ENCODE assay signal across 1 cellular context in the genomic region with DNA sequence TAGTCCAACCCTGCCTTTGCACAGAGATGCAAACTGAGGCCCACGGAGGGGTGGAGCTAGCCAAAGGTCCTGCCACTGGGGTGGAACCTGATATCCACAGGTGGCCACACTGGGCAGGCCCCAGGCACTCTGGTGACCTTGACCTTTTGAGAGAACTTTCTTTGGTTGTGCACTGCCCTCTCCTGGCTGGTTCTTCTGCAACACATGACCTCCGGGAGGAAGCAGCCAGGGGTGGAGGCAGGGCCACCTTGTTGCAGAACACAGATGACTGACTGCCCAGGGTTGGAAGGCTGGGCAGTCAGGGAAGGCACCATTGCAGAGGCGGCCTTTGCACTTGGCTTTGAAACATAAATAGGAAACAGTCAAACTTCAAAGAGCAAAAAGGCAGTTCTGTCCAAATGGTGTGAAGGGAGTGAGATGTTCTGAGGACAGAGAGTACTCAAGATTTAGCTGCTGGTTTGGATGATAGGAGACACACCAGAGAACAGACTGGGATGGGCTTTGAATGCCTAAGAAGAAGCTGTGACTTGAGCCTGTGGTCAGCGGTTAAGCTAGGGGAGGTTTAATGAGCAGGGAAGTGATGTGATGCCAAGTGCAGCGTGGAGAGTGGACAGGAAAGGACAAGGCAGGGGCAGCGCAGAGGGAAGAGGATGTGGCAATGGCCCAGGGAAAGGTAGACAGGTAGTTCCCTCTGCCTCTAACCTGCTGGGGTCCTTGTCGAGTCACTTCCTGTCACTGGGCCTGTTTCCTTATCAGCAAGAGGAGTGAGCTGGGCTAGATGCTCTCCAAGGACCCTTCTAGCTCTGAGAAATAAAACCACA.
TF ChIP-seq lines count a peak whose summit lies in the region.

No MANE protein-coding gene starts in this region.

TF ChIP-seq in GM12878, 131 proteins besides CTCF, POLR2A, EP300 and RAD21 (continued from another document):
- TF ChIP-seq, protein P1, sequence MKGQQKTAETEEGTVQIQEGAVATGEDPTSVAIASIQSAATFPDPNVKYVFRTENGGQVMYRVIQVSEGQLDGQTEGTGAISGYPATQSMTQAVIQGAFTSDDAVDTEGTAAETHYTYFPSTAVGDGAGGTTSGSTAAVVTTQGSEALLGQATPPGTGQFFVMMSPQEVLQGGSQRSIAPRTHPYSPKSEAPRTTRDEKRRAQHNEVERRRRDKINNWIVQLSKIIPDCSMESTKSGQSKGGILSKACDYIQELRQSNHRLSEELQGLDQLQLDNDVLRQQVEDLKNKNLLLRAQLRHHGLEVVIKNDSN (IDR thresholded peaks at IDR 0.05; ENCODE audit: borderline replicate concordance, extremely low read length, insufficient read depth, low read depth, low read length), result peak; percentile 57
- TF ChIP-seq, protein P2, sequence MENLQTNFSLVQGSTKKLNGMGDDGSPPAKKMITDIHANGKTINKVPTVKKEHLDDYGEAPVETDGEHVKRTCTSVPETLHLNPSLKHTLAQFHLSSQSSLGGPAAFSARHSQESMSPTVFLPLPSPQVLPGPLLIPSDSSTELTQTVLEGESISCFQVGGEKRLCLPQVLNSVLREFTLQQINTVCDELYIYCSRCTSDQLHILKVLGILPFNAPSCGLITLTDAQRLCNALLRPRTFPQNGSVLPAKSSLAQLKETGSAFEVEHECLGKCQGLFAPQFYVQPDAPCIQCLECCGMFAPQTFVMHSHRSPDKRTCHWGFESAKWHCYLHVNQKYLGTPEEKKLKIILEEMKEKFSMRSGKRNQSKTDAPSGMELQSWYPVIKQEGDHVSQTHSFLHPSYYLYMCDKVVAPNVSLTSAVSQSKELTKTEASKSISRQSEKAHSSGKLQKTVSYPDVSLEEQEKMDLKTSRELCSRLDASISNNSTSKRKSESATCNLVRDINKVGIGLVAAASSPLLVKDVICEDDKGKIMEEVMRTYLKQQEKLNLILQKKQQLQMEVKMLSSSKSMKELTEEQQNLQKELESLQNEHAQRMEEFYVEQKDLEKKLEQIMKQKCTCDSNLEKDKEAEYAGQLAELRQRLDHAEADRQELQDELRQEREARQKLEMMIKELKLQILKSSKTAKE (IDR thresholded peaks at IDR 0.05; ENCODE audit: low read depth, poor library complexity, severe bottlenecking), result no peak
- TF ChIP-seq, protein P3, sequence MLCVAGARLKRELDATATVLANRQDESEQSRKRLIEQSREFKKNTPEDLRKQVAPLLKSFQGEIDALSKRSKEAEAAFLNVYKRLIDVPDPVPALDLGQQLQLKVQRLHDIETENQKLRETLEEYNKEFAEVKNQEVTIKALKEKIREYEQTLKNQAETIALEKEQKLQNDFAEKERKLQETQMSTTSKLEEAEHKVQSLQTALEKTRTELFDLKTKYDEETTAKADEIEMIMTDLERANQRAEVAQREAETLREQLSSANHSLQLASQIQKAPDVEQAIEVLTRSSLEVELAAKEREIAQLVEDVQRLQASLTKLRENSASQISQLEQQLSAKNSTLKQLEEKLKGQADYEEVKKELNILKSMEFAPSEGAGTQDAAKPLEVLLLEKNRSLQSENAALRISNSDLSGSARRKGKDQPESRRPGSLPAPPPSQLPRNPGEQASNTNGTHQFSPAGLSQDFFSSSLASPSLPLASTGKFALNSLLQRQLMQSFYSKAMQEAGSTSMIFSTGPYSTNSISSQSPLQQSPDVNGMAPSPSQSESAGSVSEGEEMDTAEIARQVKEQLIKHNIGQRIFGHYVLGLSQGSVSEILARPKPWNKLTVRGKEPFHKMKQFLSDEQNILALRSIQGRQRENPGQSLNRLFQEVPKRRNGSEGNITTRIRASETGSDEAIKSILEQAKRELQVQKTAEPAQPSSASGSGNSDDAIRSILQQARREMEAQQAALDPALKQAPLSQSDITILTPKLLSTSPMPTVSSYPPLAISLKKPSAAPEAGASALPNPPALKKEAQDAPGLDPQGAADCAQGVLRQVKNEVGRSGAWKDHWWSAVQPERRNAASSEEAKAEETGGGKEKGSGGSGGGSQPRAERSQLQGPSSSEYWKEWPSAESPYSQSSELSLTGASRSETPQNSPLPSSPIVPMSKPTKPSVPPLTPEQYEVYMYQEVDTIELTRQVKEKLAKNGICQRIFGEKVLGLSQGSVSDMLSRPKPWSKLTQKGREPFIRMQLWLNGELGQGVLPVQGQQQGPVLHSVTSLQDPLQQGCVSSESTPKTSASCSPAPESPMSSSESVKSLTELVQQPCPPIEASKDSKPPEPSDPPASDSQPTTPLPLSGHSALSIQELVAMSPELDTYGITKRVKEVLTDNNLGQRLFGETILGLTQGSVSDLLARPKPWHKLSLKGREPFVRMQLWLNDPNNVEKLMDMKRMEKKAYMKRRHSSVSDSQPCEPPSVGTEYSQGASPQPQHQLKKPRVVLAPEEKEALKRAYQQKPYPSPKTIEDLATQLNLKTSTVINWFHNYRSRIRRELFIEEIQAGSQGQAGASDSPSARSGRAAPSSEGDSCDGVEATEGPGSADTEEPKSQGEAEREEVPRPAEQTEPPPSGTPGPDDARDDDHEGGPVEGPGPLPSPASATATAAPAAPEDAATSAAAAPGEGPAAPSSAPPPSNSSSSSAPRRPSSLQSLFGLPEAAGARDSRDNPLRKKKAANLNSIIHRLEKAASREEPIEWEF (IDR thresholded peaks at IDR 0.05; ENCODE audit: insufficient replicate concordance, low read depth, low read length), result no peak
- TF ChIP-seq, protein P4, sequence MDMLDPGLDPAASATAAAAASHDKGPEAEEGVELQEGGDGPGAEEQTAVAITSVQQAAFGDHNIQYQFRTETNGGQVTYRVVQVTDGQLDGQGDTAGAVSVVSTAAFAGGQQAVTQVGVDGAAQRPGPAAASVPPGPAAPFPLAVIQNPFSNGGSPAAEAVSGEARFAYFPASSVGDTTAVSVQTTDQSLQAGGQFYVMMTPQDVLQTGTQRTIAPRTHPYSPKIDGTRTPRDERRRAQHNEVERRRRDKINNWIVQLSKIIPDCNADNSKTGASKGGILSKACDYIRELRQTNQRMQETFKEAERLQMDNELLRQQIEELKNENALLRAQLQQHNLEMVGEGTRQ (IDR thresholded peaks at IDR 0.05; ENCODE audit: borderline replicate concordance, low read depth, low read length), result peak; percentile 49
- TF ChIP-seq, protein P5, sequence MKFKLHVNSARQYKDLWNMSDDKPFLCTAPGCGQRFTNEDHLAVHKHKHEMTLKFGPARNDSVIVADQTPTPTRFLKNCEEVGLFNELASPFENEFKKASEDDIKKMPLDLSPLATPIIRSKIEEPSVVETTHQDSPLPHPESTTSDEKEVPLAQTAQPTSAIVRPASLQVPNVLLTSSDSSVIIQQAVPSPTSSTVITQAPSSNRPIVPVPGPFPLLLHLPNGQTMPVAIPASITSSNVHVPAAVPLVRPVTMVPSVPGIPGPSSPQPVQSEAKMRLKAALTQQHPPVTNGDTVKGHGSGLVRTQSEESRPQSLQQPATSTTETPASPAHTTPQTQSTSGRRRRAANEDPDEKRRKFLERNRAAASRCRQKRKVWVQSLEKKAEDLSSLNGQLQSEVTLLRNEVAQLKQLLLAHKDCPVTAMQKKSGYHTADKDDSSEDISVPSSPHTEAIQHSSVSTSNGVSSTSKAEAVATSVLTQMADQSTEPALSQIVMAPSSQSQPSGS (IDR thresholded peaks at IDR 0.05; ENCODE audit: low read length), result no peak
- no peak for TF ChIP-seq ZNF384 (IDR thresholded peaks at IDR 0.05; ENCODE audit: borderline replicate concordance, low read depth, low read length)
- peak; percentile 23 for TF ChIP-seq KLF5 (IDR thresholded peaks at IDR 0.05; ENCODE audit: partially characterized antibody)
- TF ChIP-seq CREM (IDR thresholded peaks at IDR 0.05; ENCODE audit: low read depth), result no peak
- TF ChIP-seq IRF4 (IDR thresholded peaks at IDR 0.05; ENCODE audit: low read depth, low read length), result no peak
- no peak for TF ChIP-seq POU2F2 (IDR thresholded peaks at IDR 0.05; ENCODE audit: borderline replicate concordance, low read depth, low read length)
- TF ChIP-seq CHD2 (IDR thresholded peaks at IDR 0.05; ENCODE audit: borderline replicate concordance, low read depth, low read length), result 0 out of 2 replicates have a peak, but pooled peaks have one; percentile 37
- TF ChIP-seq BCL11A (IDR thresholded peaks at IDR 0.05; ENCODE audit: low read depth, low read length), result no peak
- TF ChIP-seq, protein P6, sequence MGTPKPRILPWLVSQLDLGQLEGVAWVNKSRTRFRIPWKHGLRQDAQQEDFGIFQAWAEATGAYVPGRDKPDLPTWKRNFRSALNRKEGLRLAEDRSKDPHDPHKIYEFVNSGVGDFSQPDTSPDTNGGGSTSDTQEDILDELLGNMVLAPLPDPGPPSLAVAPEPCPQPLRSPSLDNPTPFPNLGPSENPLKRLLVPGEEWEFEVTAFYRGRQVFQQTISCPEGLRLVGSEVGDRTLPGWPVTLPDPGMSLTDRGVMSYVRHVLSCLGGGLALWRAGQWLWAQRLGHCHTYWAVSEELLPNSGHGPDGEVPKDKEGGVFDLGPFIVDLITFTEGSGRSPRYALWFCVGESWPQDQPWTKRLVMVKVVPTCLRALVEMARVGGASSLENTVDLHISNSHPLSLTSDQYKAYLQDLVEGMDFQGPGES (IDR thresholded peaks at IDR 0.05), result no peak
- no peak for TF ChIP-seq FOXM1 (IDR thresholded peaks at IDR 0.05; ENCODE audit: low read depth, low read length)
- no peak for TF ChIP-seq WRNIP1 (IDR thresholded peaks at IDR 0.05; ENCODE audit: borderline replicate concordance, low read depth, low read length)
- TF ChIP-seq, protein P7, sequence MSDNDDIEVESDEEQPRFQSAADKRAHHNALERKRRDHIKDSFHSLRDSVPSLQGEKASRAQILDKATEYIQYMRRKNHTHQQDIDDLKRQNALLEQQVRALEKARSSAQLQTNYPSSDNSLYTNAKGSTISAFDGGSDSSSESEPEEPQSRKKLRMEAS (IDR thresholded peaks at IDR 0.05; ENCODE audit: low read depth, low read length), result peak; percentile 18; the same call in 1 of the 2 replicates
- TF ChIP-seq EGR1 (IDR thresholded peaks at IDR 0.05; ENCODE audit: borderline replicate concordance in 1 of 2, low read depth in 2 of 2, low read length in 2 of 2), result no peak
- TF ChIP-seq YY1 (IDR thresholded peaks at IDR 0.05; ENCODE audit: low read depth, low read length), result peak; percentile 44; the same call in 1 of the 2 replicates
- TF ChIP-seq ZNF217 (IDR thresholded peaks at IDR 0.05), result no peak
- TF ChIP-seq HDGF (IDR thresholded peaks at IDR 0.05), result 0 out of 2 replicates have a peak, but pooled peaks have one; percentile 46
- peak; percentile 62 for TF ChIP-seq SMC3 (IDR thresholded peaks at IDR 0.05; ENCODE audit: borderline replicate concordance, low read length)
- peak; percentile 34 for TF ChIP-seq RELA (IDR thresholded peaks at IDR 0.05; ENCODE audit: borderline replicate concordance, partially characterized antibody)
- TF ChIP-seq RAD51 (IDR thresholded peaks at IDR 0.05), result peak; percentile 73; the same call in 1 of the 2 replicates
- TF ChIP-seq, protein P8, sequence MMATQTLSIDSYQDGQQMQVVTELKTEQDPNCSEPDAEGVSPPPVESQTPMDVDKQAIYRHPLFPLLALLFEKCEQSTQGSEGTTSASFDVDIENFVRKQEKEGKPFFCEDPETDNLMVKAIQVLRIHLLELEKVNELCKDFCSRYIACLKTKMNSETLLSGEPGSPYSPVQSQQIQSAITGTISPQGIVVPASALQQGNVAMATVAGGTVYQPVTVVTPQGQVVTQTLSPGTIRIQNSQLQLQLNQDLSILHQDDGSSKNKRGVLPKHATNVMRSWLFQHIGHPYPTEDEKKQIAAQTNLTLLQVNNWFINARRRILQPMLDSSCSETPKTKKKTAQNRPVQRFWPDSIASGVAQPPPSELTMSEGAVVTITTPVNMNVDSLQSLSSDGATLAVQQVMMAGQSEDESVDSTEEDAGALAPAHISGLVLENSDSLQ (IDR thresholded peaks at IDR 0.05), result peak; percentile 81
- no peak for TF ChIP-seq SIX5 (IDR thresholded peaks at IDR 0.05; ENCODE audit: low read depth, low read length, severe bottlenecking)
- TF ChIP-seq FOXK2 (IDR thresholded peaks at IDR 0.05), result no peak
- peak; percentile 26; the same call in 1 of the 2 replicates for TF ChIP-seq SPI1 (IDR thresholded peaks at IDR 0.05; ENCODE audit: borderline replicate concordance, insufficient read depth, low read depth, low read length)
- peak; percentile 67; the same call in 1 of the 2 replicates for TF ChIP-seq NR2C1 (IDR thresholded peaks at IDR 0.05)
- TF ChIP-seq NRF1 (conservative IDR thresholded peaks at IDR 0.05; ENCODE audit: low read depth, low read length), result no peak
- TF ChIP-seq NFYA (IDR thresholded peaks at IDR 0.05; ENCODE audit: borderline replicate concordance, low read depth, low read length), result no peak
- TF ChIP-seq, protein P9, sequence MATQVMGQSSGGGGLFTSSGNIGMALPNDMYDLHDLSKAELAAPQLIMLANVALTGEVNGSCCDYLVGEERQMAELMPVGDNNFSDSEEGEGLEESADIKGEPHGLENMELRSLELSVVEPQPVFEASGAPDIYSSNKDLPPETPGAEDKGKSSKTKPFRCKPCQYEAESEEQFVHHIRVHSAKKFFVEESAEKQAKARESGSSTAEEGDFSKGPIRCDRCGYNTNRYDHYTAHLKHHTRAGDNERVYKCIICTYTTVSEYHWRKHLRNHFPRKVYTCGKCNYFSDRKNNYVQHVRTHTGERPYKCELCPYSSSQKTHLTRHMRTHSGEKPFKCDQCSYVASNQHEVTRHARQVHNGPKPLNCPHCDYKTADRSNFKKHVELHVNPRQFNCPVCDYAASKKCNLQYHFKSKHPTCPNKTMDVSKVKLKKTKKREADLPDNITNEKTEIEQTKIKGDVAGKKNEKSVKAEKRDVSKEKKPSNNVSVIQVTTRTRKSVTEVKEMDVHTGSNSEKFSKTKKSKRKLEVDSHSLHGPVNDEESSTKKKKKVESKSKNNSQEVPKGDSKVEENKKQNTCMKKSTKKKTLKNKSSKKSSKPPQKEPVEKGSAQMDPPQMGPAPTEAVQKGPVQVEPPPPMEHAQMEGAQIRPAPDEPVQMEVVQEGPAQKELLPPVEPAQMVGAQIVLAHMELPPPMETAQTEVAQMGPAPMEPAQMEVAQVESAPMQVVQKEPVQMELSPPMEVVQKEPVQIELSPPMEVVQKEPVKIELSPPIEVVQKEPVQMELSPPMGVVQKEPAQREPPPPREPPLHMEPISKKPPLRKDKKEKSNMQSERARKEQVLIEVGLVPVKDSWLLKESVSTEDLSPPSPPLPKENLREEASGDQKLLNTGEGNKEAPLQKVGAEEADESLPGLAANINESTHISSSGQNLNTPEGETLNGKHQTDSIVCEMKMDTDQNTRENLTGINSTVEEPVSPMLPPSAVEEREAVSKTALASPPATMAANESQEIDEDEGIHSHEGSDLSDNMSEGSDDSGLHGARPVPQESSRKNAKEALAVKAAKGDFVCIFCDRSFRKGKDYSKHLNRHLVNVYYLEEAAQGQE (IDR thresholded peaks at IDR 0.05; ENCODE audit: low read depth, low read length), result no peak
- TF ChIP-seq NR2F1 (conservative IDR thresholded peaks at IDR 0.05), result peak; percentile 100
- TF ChIP-seq IKZF2 (IDR thresholded peaks at IDR 0.05), result no peak
- peak; percentile 96 for TF ChIP-seq ESRRA (IDR thresholded peaks at IDR 0.05; ENCODE audit: low read length)
- peak in 1 of 2 experiments; percentile 17; a peak in 1 of 4 replicates for TF ChIP-seq BHLHE40 (IDR thresholded peaks at IDR 0.05; ENCODE audit: borderline replicate concordance in 1 of 2, low read depth in 2 of 2, low read length in 1 of 2)
- TF ChIP-seq JUND (IDR thresholded peaks at IDR 0.05; ENCODE audit: low read depth, low read length), result no peak
